8 cellular contexts compared by ENCODE assay signal in the genomic region with DNA sequence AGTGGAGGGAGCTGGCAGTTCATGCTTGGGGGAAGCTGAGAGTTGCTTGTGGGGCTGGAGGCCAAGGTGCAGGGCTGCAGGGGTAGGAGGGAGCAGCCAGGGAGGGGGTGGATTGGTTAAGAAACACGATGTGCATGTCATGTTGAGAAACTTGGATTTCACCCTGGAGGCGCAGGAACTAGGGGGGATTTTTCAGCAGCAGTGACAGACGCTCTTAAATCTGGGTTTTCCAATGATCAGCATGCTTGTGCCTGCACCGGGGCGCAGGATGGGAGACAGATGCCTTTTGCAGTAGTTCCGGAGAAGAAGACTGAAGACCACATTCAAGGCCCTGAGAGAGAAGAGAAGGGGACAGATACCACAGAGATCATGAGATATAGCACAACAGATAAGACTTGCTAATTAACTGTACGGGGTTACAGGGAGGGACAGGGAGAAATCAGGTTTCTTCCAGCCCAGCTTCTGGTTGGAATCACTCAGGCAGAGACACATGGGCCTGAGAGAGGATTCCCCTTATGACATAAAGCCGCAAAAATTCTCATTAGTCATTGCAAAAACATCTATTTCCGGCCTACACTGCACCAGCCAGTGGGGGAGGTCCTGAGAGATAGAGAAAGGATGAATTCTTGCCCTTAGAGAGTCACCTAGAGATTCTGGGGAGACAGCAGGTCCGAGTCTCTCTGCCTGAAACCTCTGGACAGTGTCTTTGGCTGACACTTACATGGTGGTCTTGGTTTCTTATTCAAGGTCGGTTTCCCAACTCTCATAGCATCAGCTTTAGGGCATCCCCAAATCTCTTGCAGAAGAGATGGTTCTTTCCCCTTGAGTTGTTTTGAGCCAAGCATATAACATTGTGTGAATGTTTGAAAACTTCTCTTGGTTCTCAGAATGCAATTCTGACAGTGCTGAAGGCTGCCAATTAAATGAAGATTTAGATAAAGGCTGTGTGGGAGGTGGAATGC. TPM values are rescaled to one million over a fixed set of nuclear protein-coding genes. Genes with fewer than 3 reads are reported as not detected.
DNase-seq lines count a peak whose midpoint lies in the region; ATAC-seq and TF ChIP-seq lines count a peak whose summit lies in the region.

No MANE protein-coding gene starts in this region.

- TF ChIP-seq CTCF in right lobe of liver (IDR thresholded peaks at IDR 0.05), result no peak

- peak overlapping the region; percentile 85 for H3K27ac Mint-ChIP-seq in activated naive CD8-positive, alpha-beta T cell treated with anti-CD3 and anti-CD28 coated beads, Interleukin-2, amount 50 U/mL, for 24 hours

- no peaks in the 10 kb centered on the region for H3K36me3 ChIP-seq in right lobe of liver

- H3K27ac ChIP-seq in right lobe of liver, result no peak overlapping the region

- no peak overlapping the region for H3K4me3 ChIP-seq in right lobe of liver

- 50% methylated on average over 10 of the region's 11 CpGs for WGBS in right lobe of liver (ENCODE audit: insufficient coverage, low coverage, low lambda C conversion rate, missing lambda C conversion rate)

- no peaks in the 10 kb centered on the region for H3K27me3 ChIP-seq in right lobe of liver

- TF ChIP-seq POLR2A in right lobe of liver (IDR thresholded peaks at IDR 0.05), result no peak

- H3K4me1 Mint-ChIP-seq in activated naive CD8-positive, alpha-beta T cell treated with anti-CD3 and anti-CD28 coated beads, Interleukin-2, amount 50 U/mL, for 24 hours, result peaks cover 82% of the 10 kb centered on the region

- peaks cover 3% of the 10 kb centered on the region for H3K27me3 Mint-ChIP-seq in activated naive CD8-positive, alpha-beta T cell treated with anti-CD3 and anti-CD28 coated beads, Interleukin-2, amount 50 U/mL, for 24 hours

- no peaks in the 10 kb centered on the region for H3K9me3 ChIP-seq in right lobe of liver

- H3K36me3 Mint-ChIP-seq in activated naive CD8-positive, alpha-beta T cell treated with anti-CD3 and anti-CD28 coated beads, Interleukin-2, amount 50 U/mL, for 24 hours (ENCODE audit: low read depth), result no peaks in the 10 kb centered on the region

- H3K4me3 Mint-ChIP-seq in activated naive CD8-positive, alpha-beta T cell treated with anti-CD3 and anti-CD28 coated beads, Interleukin-2, amount 50 U/mL, for 24 hours, result peak overlapping the region; percentile 67

- ATAC-seq in GM18858 (IDR thresholded peaks at IDR 0.05; ENCODE audit: unreplicated experiment) (peak; percentile 75), HG02884 (IDR thresholded peaks at IDR 0.05; ENCODE audit: unreplicated experiment) (peak; percentile 75), right lobe of liver (peak; percentile 34 to 79 (median 56))
- peak; percentile 74 for ATAC-seq in activated naive CD8-positive, alpha-beta T cell treated with anti-CD3 and anti-CD28 coated beads, Interleukin-2, amount 50 U/mL, for 24 hours

- DNase-seq in OCI-M1 (lab: John Stamatoyannopoulos, UW), result peak; percentile 49
- DNase-seq in activated naive CD8-positive, alpha-beta T cell treated with anti-CD3 and anti-CD28 coated beads, Interleukin-2, amount 50 U/mL, for 24 hours, result peak; percentile 28
- no peak for DNase-seq in right lobe of liver
- DNase-seq in NCI-H2107 treated with DMSO at 0.1 percent for 48 hours (lab: John Stamatoyannopoulos, UW; ENCODE audit: unreplicated experiment), result no peak
- DNase-seq in NCI-H774 (lab: John Stamatoyannopoulos, UW), result no peak
- DNase-seq in DMS114 treated with DMSO at 0.1 percent for 48 hours (lab: John Stamatoyannopoulos, UW; ENCODE audit: unreplicated experiment), result no peak

- no peaks in the 10 kb centered on the region for H3K4me1 ChIP-seq in right lobe of liver

- H3K9me3 Mint-ChIP-seq in activated naive CD8-positive, alpha-beta T cell treated with anti-CD3 and anti-CD28 coated beads, Interleukin-2, amount 50 U/mL, for 24 hours, result no peaks in the 10 kb centered on the region

- intact Hi-C loops in right lobe of liver (cut with DNase I), result no loop called here

RNA-seq across cellular contexts. Expression of gene CDH13, which starts 27.1 kb away (rescaled TPM):
- total RNA-seq in right lobe of liver, result 1 to 10 TPM in 2 of 6 experiments, under 1 TPM in 4; 0.13 to 4.6 (median 0.49) TPM

Comparison
In these comparisons a context has a peak if more than half of its experiments do, and no peak if none do; other contexts are left out.
1. DNase-seq: peak in OCI-M1 (single experiment) and activated naive CD8-positive, alpha-beta T cell treated with anti-CD3 and anti-CD28 coated beads, Interleukin-2, amount 50 U/mL, for 24 hours (single experiment); none in right lobe of liver (0 of 3), NCI-H2107 treated with DMSO at 0.1 percent for 48 hours (single experiment), NCI-H774 (single experiment) and DMS114 treated with DMSO at 0.1 percent for 48 hours (single experiment).
2. Peak in every context shown above with its lines, with median percentiles within 50 percentile points of each other: ATAC-seq.